In the genomic region with DNA sequence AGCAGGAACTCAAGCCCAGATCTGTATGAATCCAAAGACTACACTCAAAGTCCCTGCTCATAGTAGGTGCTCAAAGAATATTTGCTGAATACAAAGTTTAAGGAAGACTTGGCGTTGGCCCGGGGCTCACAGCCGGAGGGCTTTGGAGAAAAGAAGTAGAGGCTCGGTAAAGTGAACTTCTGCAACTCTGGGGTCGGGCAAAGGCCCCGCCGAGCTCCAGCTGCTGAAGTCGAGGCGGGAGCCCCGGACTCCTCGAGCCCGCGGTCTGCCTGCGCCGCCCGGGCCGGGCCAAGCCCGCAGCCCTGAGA, we compare ENCODE assay signal across 8 cellular contexts. TPM values are rescaled to one million over a fixed set of nuclear protein-coding genes. Genes with fewer than 3 reads are reported as not detected.
DNase-seq lines count a peak whose midpoint lies in the region; ATAC-seq and TF ChIP-seq lines count a peak whose summit lies in the region.

No MANE protein-coding gene starts in this region.

- peaks cover 39% of the 10 kb centered on the region for H3K4me1 Mint-ChIP-seq in CD4-positive, alpha-beta T cell (ENCODE audit: low read depth)
- peaks cover 58% of the 10 kb centered on the region for H3K4me1 Mint-ChIP-seq in activated naive CD8-positive, alpha-beta T cell treated with anti-CD3 and anti-CD28 coated beads, Interleukin-2, amount 50 U/mL, for 24 hours

- peaks cover 69% of the 10 kb centered on the region for H3K36me3 Mint-ChIP-seq in CD4-positive, alpha-beta T cell (ENCODE audit: low read depth)
- peaks cover 61% of the 10 kb centered on the region for H3K36me3 Mint-ChIP-seq in activated naive CD8-positive, alpha-beta T cell treated with anti-CD3 and anti-CD28 coated beads, Interleukin-2, amount 50 U/mL, for 24 hours (ENCODE audit: low read depth)

- peak overlapping the region; percentile 95 for H3K4me3 Mint-ChIP-seq in CD4-positive, alpha-beta T cell
- peak overlapping the region; percentile 99 for H3K4me3 Mint-ChIP-seq in activated naive CD8-positive, alpha-beta T cell treated with anti-CD3 and anti-CD28 coated beads, Interleukin-2, amount 50 U/mL, for 24 hours

- POLR2A ChIA-PET in CD4-positive, alpha-beta T cell (lab: Charles Lee) = interaction anchor here (0.9 to 1.5 kb wide), 2 partner anchors 25 to 97 kb away, joined by 3 to 7 read pairs; partner anchors contain the start of gene RNU4-2

- no peak for DNase-seq in CD4-positive, alpha-beta T cell
- no peak for DNase-seq in activated naive CD8-positive, alpha-beta T cell treated with anti-CD3 and anti-CD28 coated beads, Interleukin-2, amount 50 U/mL, for 24 hours
- no peak for DNase-seq in left lobe of liver (ENCODE audit: low spot score)
- no peak for DNase-seq in tibial nerve (ENCODE audit: low spot score in 2 of 2)
- no peak for DNase-seq in MV-4-11 (lab: John Stamatoyannopoulos, UW)
- no peak for DNase-seq in DMS153 treated with DMSO at 0.1 percent for 48 hours (lab: John Stamatoyannopoulos, UW; ENCODE audit: unreplicated experiment)
- no peak for DNase-seq in activated CD8-positive, alpha-beta memory T cell treated with anti-CD3 and anti-CD28 coated beads, Interleukin-2, amount 50 U/mL, for 48 hours

- no peaks in the 10 kb centered on the region for H3K27me3 ChIP-seq in CD4-positive, alpha-beta T cell (ENCODE audit: control insufficient read depth, insufficient read depth, low read length)
- no peaks in the 10 kb centered on the region for H3K27me3 ChIP-seq in tibial nerve

- no peak for TF ChIP-seq CTCF in CD4-positive, alpha-beta T cell (IDR thresholded peaks at IDR 0.05)
- TF ChIP-seq CTCF in tibial nerve (IDR thresholded peaks at IDR 0.05) = no peak

- H3K36me3 ChIP-seq in tibial nerve = peaks cover 0 to 51% (median 17%) of the 10 kb centered on the region in 3 donors

- peak overlapping the region; percentile 84 for H3K27ac Mint-ChIP-seq in CD4-positive, alpha-beta T cell
- H3K27ac Mint-ChIP-seq in activated naive CD8-positive, alpha-beta T cell treated with anti-CD3 and anti-CD28 coated beads, Interleukin-2, amount 50 U/mL, for 24 hours = peak overlapping the region; percentile 89

- H3K9me3 ChIP-seq in CD4-positive, alpha-beta T cell (ENCODE audit: control insufficient read depth, low read length) = no peaks in the 10 kb centered on the region
- no peaks in the 10 kb centered on the region for H3K9me3 ChIP-seq in tibial nerve

- H3K27ac ChIP-seq in CD4-positive, alpha-beta T cell (ENCODE audit: low read depth, low read length) = peak overlapping the region; percentile 75
- peak overlapping the region; percentile 62 to 86 (median 80) for H3K27ac ChIP-seq in tibial nerve

- no peak for TF ChIP-seq EP300 in tibial nerve (IDR thresholded peaks at IDR 0.05)

- no peak for TF ChIP-seq POLR2A in tibial nerve (IDR thresholded peaks at IDR 0.05)

- ATAC-seq in CD4-positive, alpha-beta T cell (ENCODE audit: poor library complexity) = no peak
- peak; percentile 28 for ATAC-seq in HG02678 (IDR thresholded peaks at IDR 0.05; ENCODE audit: unreplicated experiment)
- ATAC-seq in activated naive CD8-positive, alpha-beta T cell treated with anti-CD3 and anti-CD28 coated beads, Interleukin-2, amount 50 U/mL, for 24 hours = peak; percentile 22
- peak; percentile 47 for ATAC-seq in left lobe of liver

- intact Hi-C loops in CD4-positive, alpha-beta T cell (cut with DNase I, micrococcal nuclease) = loop anchor here in 1 of 2 experiments (5.0 to 10.0 kb wide), 4 partner anchors 77 to 491 kb away; partner anchors contain the start of genes BICDL1, MLEC, RAB35 and SRSF9

- H3K27me3 Mint-ChIP-seq in CD4-positive, alpha-beta T cell = no peaks in the 10 kb centered on the region
- H3K27me3 Mint-ChIP-seq in activated naive CD8-positive, alpha-beta T cell treated with anti-CD3 and anti-CD28 coated beads, Interleukin-2, amount 50 U/mL, for 24 hours = no peaks in the 10 kb centered on the region

- H3K4me3 ChIP-seq in tibial nerve = peak overlapping the region; percentile 74 to 94 (median 84)

- 0 to 1% methylated on average over 10 to 18 of the region's 18 CpGs for WGBS in tibial nerve, 2 donors

- CTCF ChIA-PET in CD4-positive, alpha-beta T cell (lab: Charles Lee) = no interaction called here

- H3K4me1 ChIP-seq in tibial nerve = peaks cover 0 to 71% (median 25%) of the 10 kb centered on the region in 4 donors

- H3K9me3 Mint-ChIP-seq in CD4-positive, alpha-beta T cell = no peaks in the 10 kb centered on the region
- no peaks in the 10 kb centered on the region for H3K9me3 Mint-ChIP-seq in activated naive CD8-positive, alpha-beta T cell treated with anti-CD3 and anti-CD28 coated beads, Interleukin-2, amount 50 U/mL, for 24 hours

RNA-seq across cellular contexts. Expression of gene GCN1, which starts 0.3 kb away (rescaled TPM):
- total RNA-seq in CD4-positive, alpha-beta T cell = 100 to 1,000 TPM; 121 to 128 TPM
- total RNA-seq in left lobe of liver (42.7 TPM), tibial nerve (100 to 1,000 TPM in 2 of 4 donors, 10 to 100 TPM in 2; 44.6 to 138 (median 106) TPM)

RNA-seq across cellular contexts. Expression of gene RPLP0, which starts 6.7 kb away (rescaled TPM):
- 1,000 to 10,000 TPM; 1,997 to 2,075 TPM for total RNA-seq in CD4-positive, alpha-beta T cell
- total RNA-seq in left lobe of liver = 743 TPM
- total RNA-seq in tibial nerve = 1,000 to 10,000 TPM; 1,234 to 2,921 (median 1,418) TPM
